ENCODE assay signal across 1 cellular context in the genomic region with DNA sequence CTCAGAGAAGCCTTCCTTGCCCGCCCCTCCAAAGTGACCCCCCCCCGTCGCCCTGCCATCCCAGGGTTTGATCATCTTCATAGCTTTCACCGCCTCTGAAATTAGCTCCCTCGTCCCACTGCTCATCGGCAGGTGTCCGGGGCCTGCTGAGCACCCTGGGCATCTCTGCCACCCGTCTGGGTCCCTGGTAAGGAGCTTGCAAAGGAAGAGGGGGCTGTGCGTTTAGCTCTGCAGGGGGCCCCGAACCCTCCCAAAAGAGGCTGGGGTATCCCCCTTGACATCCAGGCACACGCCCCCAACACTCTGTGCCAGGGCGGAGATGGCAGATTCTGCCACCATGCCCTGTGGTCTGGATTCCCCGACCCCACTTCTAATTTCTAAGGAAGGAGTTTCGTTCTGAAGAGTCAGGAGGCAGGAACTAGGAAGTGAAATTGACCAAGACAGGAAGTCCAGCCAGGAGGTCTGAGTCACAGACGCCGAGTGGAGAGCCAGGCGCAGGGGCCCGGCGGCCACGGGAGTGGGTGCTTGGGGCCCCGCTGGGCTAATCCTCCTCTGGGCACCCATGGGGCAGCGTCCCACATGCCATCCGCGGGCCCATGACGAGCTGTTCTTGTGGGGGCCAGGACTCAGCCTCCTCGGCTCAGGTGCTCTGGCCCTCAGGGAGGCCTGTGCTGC.
TF ChIP-seq lines count a peak whose summit lies in the region.

No MANE protein-coding gene starts in this region.

TF ChIP-seq in IMR-90, 13 proteins besides CTCF, POLR2A, EP300 and RAD21 (continued from another document):
- no peak for TF ChIP-seq SMC3 (IDR thresholded peaks at IDR 0.05; ENCODE audit: low read depth, low read length)
- TF ChIP-seq FOS (IDR thresholded peaks at IDR 0.05; ENCODE audit: low read depth, low read length), result peak; percentile 76; the same call in 1 of the 2 replicates
- 0 out of 2 replicates have a peak, but pooled peaks have one; percentile 14 for TF ChIP-seq BHLHE40 (IDR thresholded peaks at IDR 0.05; ENCODE audit: low read depth, low read length)
